8 cellular contexts compared by ENCODE assay signal in the genomic region with DNA sequence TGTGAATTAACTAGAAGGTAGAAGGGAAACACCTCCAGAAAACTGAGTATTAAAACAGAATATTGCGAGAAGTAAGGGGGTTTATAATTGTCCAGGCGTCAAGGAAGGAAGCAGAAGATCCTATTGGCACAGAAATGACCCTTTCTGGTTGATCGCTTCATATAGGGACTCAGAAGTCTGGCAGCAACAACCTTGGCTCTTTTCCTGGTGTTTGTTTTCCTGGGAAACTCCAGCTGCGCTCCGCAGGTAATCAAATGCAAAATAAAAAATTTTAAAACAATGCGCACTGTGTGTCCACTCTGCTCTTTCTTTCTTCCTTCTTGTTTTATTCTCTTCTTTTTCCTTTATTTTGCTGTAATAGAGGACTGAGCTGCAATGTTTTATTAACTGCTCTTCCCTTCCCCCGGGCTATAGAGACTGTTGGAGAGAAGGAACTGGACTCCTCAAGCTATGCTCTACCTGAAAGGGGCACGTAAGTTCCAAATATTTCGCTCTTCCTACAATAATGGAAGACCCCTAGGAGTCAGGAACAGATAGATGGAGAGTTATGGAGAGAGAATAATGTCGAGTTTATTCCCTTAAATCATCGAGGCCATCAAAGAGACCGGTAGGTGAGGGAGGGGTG. TPM values are rescaled to one million over a fixed set of nuclear protein-coding genes. Genes with fewer than 3 reads are reported as not detected.
DNase-seq lines count a peak whose midpoint lies in the region; ATAC-seq, FAIRE-seq and TF ChIP-seq lines count a peak whose summit lies in the region.

No MANE protein-coding gene starts in this region.

- DNase-seq in left ventricle myocardium inferior: no peak
- no peak for DNase-seq in Right ventricle myocardium inferior (ENCODE audit: missing footprints)
- DNase-seq in astrocyte of the cerebellum (ENCODE audit: low read depth): no peak
- no peak for DNase-seq in HepG2 (ENCODE audit: low spot score)
- DNase-seq in aorta: no peak
- no peak for DNase-seq in NCI-H1436 (lab: John Stamatoyannopoulos, UW)
- DNase-seq in urothelium cell line (ENCODE audit: low spot score): no peak

- no peak for TF ChIP-seq RAD21 in HepG2 (CRISPR knock-in tag; IDR thresholded peaks at IDR 0.05)

- H3K27me3 ChIP-seq in left ventricle myocardium inferior (ENCODE audit: low read depth) (peaks cover 6% of the 10 kb centered on the region), HepG2 (ENCODE audit: control insufficient read depth in 1 of 2, insufficient read depth in 2 of 2, low read length in 2 of 2) (peaks cover 0 to 23% of the 10 kb centered on the region in 2 experiments; a peak in 3 of 5 replicates), aorta (ENCODE audit: control insufficient read depth in 1 of 2, insufficient read depth in 2 of 2, low read length in 1 of 2) (no peaks in the 10 kb centered on the region)

- peaks cover 37% of the 10 kb centered on the region for H3K4me1 ChIP-seq in left ventricle myocardium inferior
- H3K4me1 ChIP-seq in HepG2 (ENCODE audit: insufficient read depth, low read length): peaks cover 12% of the 10 kb centered on the region
- H3K4me1 ChIP-seq in aorta (ENCODE audit: control insufficient read depth in 1 of 2, insufficient read depth in 2 of 2, low read length in 2 of 2): no peaks in the 10 kb centered on the region

- BruUV-seq in HepG2 (replicated peaks; lab: Mats Ljungman, UMichigan): no TSS peak

- H3K79me2 ChIP-seq in HepG2 (ENCODE audit: insufficient read depth, low read length): no peaks in the 10 kb centered on the region

- H3K4me3 ChIP-seq in left ventricle myocardium inferior (peak overlapping the region; percentile 76), astrocyte of the cerebellum (ENCODE audit: low read depth, low read length) (peak overlapping the region; percentile 63), HepG2 (replicated peaks in 1 of 3; ENCODE audit: insufficient read depth in 1 of 3, low read depth in 2 of 3, low read length in 3 of 3) (peak overlapping the region in 2 of 3 experiments; percentile 63 to 77; a peak in 4 of 6 replicates), aorta (ENCODE audit: low read length in 2 of 2) (peak overlapping the region; percentile 28 to 44)

- no peaks in the 10 kb centered on the region for H3K36me3 ChIP-seq in left ventricle myocardium inferior
- no peaks in the 10 kb centered on the region for H3K36me3 ChIP-seq in HepG2 (replicated peaks in 1 of 2; ENCODE audit: control insufficient read depth in 1 of 2, insufficient read depth in 2 of 2, low read length in 2 of 2)
- H3K36me3 ChIP-seq in aorta (ENCODE audit: control insufficient read depth in 1 of 2, insufficient read depth in 2 of 2, low read length in 1 of 2): no peaks in the 10 kb centered on the region

- no peaks in the 10 kb centered on the region for H4K20me1 ChIP-seq in HepG2 (ENCODE audit: insufficient read depth, low read length)

- peaks cover 7% of the 10 kb centered on the region for H3K9me3 ChIP-seq in left ventricle myocardium inferior (replicated peaks)
- H3K9me3 ChIP-seq in HepG2 (ENCODE audit: low read length): no peaks in the 10 kb centered on the region
- peaks cover 2% of the 10 kb centered on the region for H3K9me3 ChIP-seq in aorta (ENCODE audit: control insufficient read depth, low read length)

- WGBS in HepG2 (ENCODE audit: low lambda C conversion rate): 20% methylated on average over 12 of the region's 12 CpGs
- WGBS in aorta, 2 donors: 33 to 34% methylated on average over 12 of the region's 12 CpGs

- CTCF ChIA-PET in HepG2 (lab: Yijun Ruan, JAX; ENCODE audit: low intra/inter-chr PET ratio, low total read pairs): no interaction called here

- no peak for TF ChIP-seq EP300 in HepG2 (IDR thresholded peaks at IDR 0.05; ENCODE audit: low read depth in 2 of 2, low read length in 2 of 2)
- TF ChIP-seq EP300 in HepG2 (CRISPR knock-in tag; IDR thresholded peaks at IDR 0.05; ENCODE audit: borderline replicate concordance): no peak

- FAIRE-seq in HepG2 (lab: Jason Lieb, UNC): no peak
- FAIRE-seq in urothelium cell line (lab: Jason Lieb, UNC): no peak

- H3K27ac ChIP-seq in left ventricle myocardium inferior (replicated peaks) (peak overlapping the region; percentile 88), HepG2 (ENCODE audit: extremely low read length, insufficient read depth, low read length) (no peak overlapping the region), aorta (ENCODE audit: low read depth in 1 of 2, low read length in 2 of 2) (no peak overlapping the region)

- no peak overlapping the region for H2AFZ ChIP-seq in HepG2 (ENCODE audit: low read length)

- intact Hi-C loops in left ventricle myocardium inferior (cut with micrococcal nuclease) (no loop called here), Right ventricle myocardium inferior (cut with DNase I) (loop anchor here (10.0 kb wide), 2 partner anchors 78 to 158 kb away; a partner anchor contains a TSS), HepG2 (cut with micrococcal nuclease; ENCODE audit: unreplicated experiment) (no loop called here), aorta (cut with DNase I) (no loop called here)

- no peak for TF ChIP-seq POLR2A in HepG2 (IDR thresholded peaks at IDR 0.05; ENCODE audit: insufficient read depth in 1 of 2, low read depth in 2 of 2, low read length in 2 of 2)

- ATAC-seq in Right ventricle myocardium inferior (no peak), HepG2 (peak; percentile 10; the same call in 2 of the 3 replicates), aorta (ENCODE audit: low FRiP score) (no peak), HG02852 (IDR thresholded peaks at IDR 0.05; ENCODE audit: unreplicated experiment) (no peak)

- H3K4me2 ChIP-seq in HepG2 (ENCODE audit: low read depth, low read length): peak overlapping the region; percentile 84

- in situ Hi-C loops in astrocyte of the cerebellum (cut with HindIII; ENCODE audit: low sequenced_read_pairs): no loop called here
- in situ Hi-C loops in HepG2 (cut with HindIII; ENCODE audit: extremely low pct_ligation_motif_present, low pct_unique_long_range_greater_than_20kb): no loop called here

- POLR2A ChIA-PET in HepG2 (lab: Yijun Ruan, JAX): no interaction called here

- no peak overlapping the region for H3K9ac ChIP-seq in HepG2 (ENCODE audit: insufficient read depth, low read depth, low read length)

- TF ChIP-seq CTCF in left ventricle myocardium inferior (IDR thresholded peaks at IDR 0.05; ENCODE audit: borderline replicate concordance): no peak
- no peak for TF ChIP-seq CTCF in astrocyte of the cerebellum (IDR thresholded peaks at IDR 0.05; ENCODE audit: low read depth, low read length, missing control alignments)
- no peak for TF ChIP-seq CTCF in HepG2 (CRISPR knock-in tag; IDR thresholded peaks at IDR 0.05)

RNA-seq across cellular contexts. Expression of a gene that starts 0.7 kb away (rescaled TPM):
- total RNA-seq in left ventricle myocardium inferior: 16.5 TPM
- total RNA-seq in Right ventricle myocardium inferior: 12.4 TPM
- 0.07 TPM in 1 of 2 replicates, not detected in the other for total RNA-seq in HepG2 (2016; rRNA removed; fragmentation: Illumina TruSeq; extraction: Trizol)
- total RNA-seq in HepG2 (2016; cell fraction: cytosol; rRNA removed; fragmentation: Illumina TruSeq; extraction: Trizol; ENCODE audit: low read depth): not detected in 2 replicates
- total RNA-seq in HepG2 (2016; cell fraction: insoluble cytoplasmic fraction; rRNA removed; fragmentation: Illumina TruSeq; extraction: Trizol): not detected in 2 replicates
- total RNA-seq in HepG2 (2016; cell fraction: membrane; rRNA removed; fragmentation: Illumina TruSeq; extraction: Trizol): 0.06 and 0.14 TPM in 2 replicates
- total RNA-seq in HepG2 (2016; cell fraction: nucleus; rRNA removed; fragmentation: Illumina TruSeq; extraction: Trizol): not detected in 2 replicates
- polyA plus RNA-seq in HepG2 (2011; rRNA removed): 0.16 and 0.30 TPM in 2 replicates
- polyA plus RNA-seq in HepG2 (2011; cell fraction: cytosol; rRNA removed): 0.07 and 0.27 TPM in 2 replicates
- polyA plus RNA-seq in HepG2 (2011; cell fraction: nucleus; rRNA removed): 0.10 TPM in 2 replicates
- 0.34 and 0.37 TPM in 2 replicates for polyA plus RNA-seq in HepG2 (2012)
- not detected in 2 replicates for polyA plus RNA-seq in HepG2 (2016; cell fraction: cytosol; fragmentation: Illumina TruSeq; extraction: Trizol; ENCODE audit: low read depth)
- 0.19 TPM in 1 of 2 replicates, not detected in the other for polyA plus RNA-seq in HepG2 (2016; cell fraction: insoluble cytoplasmic fraction; fragmentation: Illumina TruSeq; extraction: Trizol; ENCODE audit: low read depth)
- polyA plus RNA-seq in HepG2 (2016; cell fraction: membrane; fragmentation: Illumina TruSeq; extraction: Trizol; ENCODE audit: low read depth): not detected in 2 replicates
- polyA plus RNA-seq in HepG2 (2016; cell fraction: nucleus; fragmentation: Illumina TruSeq; extraction: Trizol; ENCODE audit: insufficient read depth, low read depth): not detected in 2 replicates
- polyA minus RNA-seq in HepG2 (2011; rRNA and poly(A)+ RNA removed; ENCODE audit: low replicate concordance): not detected in 2 replicates
- polyA minus RNA-seq in HepG2 (2011; cell fraction: cytosol; rRNA and poly(A)+ RNA removed): 0.40 TPM in 1 of 2 replicates, not detected in the other
- polyA minus RNA-seq in HepG2 (2011; cell fraction: nucleus; rRNA and poly(A)+ RNA removed): 0.13 and 0.25 TPM in 2 replicates
- total RNA-seq in aorta: under 1 TPM in 1 of 2 donors, not detected in 1; 0.09 TPM
- under 1 TPM in 1 of 2 donors, not detected in 1; 0.15 TPM for polyA plus RNA-seq in aorta

RNA-seq across cellular contexts. Expression of a gene that starts 25.2 kb away (rescaled TPM):
- total RNA-seq in left ventricle myocardium inferior: 17.5 TPM
- 22.0 TPM for total RNA-seq in Right ventricle myocardium inferior
- total RNA-seq in HepG2 (2016; rRNA removed; fragmentation: Illumina TruSeq; extraction: Trizol): 38.4 and 55.5 TPM in 2 replicates
- total RNA-seq in HepG2 (2016; cell fraction: cytosol; rRNA removed; fragmentation: Illumina TruSeq; extraction: Trizol; ENCODE audit: low read depth): 4.8 TPM in 2 replicates
- total RNA-seq in HepG2 (2016; cell fraction: insoluble cytoplasmic fraction; rRNA removed; fragmentation: Illumina TruSeq; extraction: Trizol): 36.2 and 42.4 TPM in 2 replicates
- total RNA-seq in HepG2 (2016; cell fraction: membrane; rRNA removed; fragmentation: Illumina TruSeq; extraction: Trizol): 13.5 and 17.1 TPM in 2 replicates
- total RNA-seq in HepG2 (2016; cell fraction: nucleus; rRNA removed; fragmentation: Illumina TruSeq; extraction: Trizol): 41.9 and 43.9 TPM in 2 replicates
- 19.5 and 23.6 TPM in 2 replicates for polyA plus RNA-seq in HepG2 (2011; rRNA removed)
- 4.6 and 9.3 TPM in 2 replicates for polyA plus RNA-seq in HepG2 (2011; cell fraction: cytosol; rRNA removed)
- 11.4 and 46.6 TPM in 2 replicates for polyA plus RNA-seq in HepG2 (2011; cell fraction: nucleus; rRNA removed)
- 21.4 and 30.4 TPM in 2 replicates for polyA plus RNA-seq in HepG2 (2012)
- 5.7 and 6.4 TPM in 2 replicates for polyA plus RNA-seq in HepG2 (2016; cell fraction: cytosol; fragmentation: Illumina TruSeq; extraction: Trizol; ENCODE audit: low read depth)
- 27.6 and 31.7 TPM in 2 replicates for polyA plus RNA-seq in HepG2 (2016; cell fraction: insoluble cytoplasmic fraction; fragmentation: Illumina TruSeq; extraction: Trizol; ENCODE audit: low read depth)
- 10.0 and 10.1 TPM in 2 replicates for polyA plus RNA-seq in HepG2 (2016; cell fraction: membrane; fragmentation: Illumina TruSeq; extraction: Trizol; ENCODE audit: low read depth)
- polyA plus RNA-seq in HepG2 (2016; cell fraction: nucleus; fragmentation: Illumina TruSeq; extraction: Trizol; ENCODE audit: insufficient read depth, low read depth): 59.4 and 60.8 TPM in 2 replicates
- polyA minus RNA-seq in HepG2 (2011; rRNA and poly(A)+ RNA removed; ENCODE audit: low replicate concordance): 15.6 and 22.7 TPM in 2 replicates
- 24.0 and 55.0 TPM in 2 replicates for polyA minus RNA-seq in HepG2 (2011; cell fraction: cytosol; rRNA and poly(A)+ RNA removed)
- 23.5 and 50.1 TPM in 2 replicates for polyA minus RNA-seq in HepG2 (2011; cell fraction: nucleus; rRNA and poly(A)+ RNA removed)
- 10 to 100 TPM; 33.9 to 45.4 TPM for total RNA-seq in aorta
- polyA plus RNA-seq in aorta: 10 to 100 TPM; 24.4 to 36.7 TPM

RNA-seq across cellular contexts. Expression of a gene that starts 25.4 kb away (rescaled TPM):
- 23.1 TPM for total RNA-seq in left ventricle myocardium inferior
- 19.4 TPM for total RNA-seq in Right ventricle myocardium inferior
- 41.5 and 71.8 TPM in 2 replicates for total RNA-seq in HepG2 (2016; rRNA removed; fragmentation: Illumina TruSeq; extraction: Trizol)
- 2.9 and 3.2 TPM in 2 replicates for total RNA-seq in HepG2 (2016; cell fraction: cytosol; rRNA removed; fragmentation: Illumina TruSeq; extraction: Trizol; ENCODE audit: low read depth)
- total RNA-seq in HepG2 (2016; cell fraction: insoluble cytoplasmic fraction; rRNA removed; fragmentation: Illumina TruSeq; extraction: Trizol): 41.7 and 73.3 TPM in 2 replicates
- total RNA-seq in HepG2 (2016; cell fraction: membrane; rRNA removed; fragmentation: Illumina TruSeq; extraction: Trizol): 7.4 and 8.6 TPM in 2 replicates
- total RNA-seq in HepG2 (2016; cell fraction: nucleus; rRNA removed; fragmentation: Illumina TruSeq; extraction: Trizol): 27.6 and 30.6 TPM in 2 replicates
- 5.2 and 7.2 TPM in 2 replicates for polyA plus RNA-seq in HepG2 (2011; rRNA removed)
- 2.8 and 4.1 TPM in 2 replicates for polyA plus RNA-seq in HepG2 (2011; cell fraction: cytosol; rRNA removed)
- polyA plus RNA-seq in HepG2 (2011; cell fraction: nucleus; rRNA removed): 2.8 and 4.0 TPM in 2 replicates
- polyA plus RNA-seq in HepG2 (2012): 9.2 and 12.3 TPM in 2 replicates
- polyA plus RNA-seq in HepG2 (2016; cell fraction: cytosol; fragmentation: Illumina TruSeq; extraction: Trizol; ENCODE audit: low read depth): 1.1 and 1.3 TPM in 2 replicates
- polyA plus RNA-seq in HepG2 (2016; cell fraction: insoluble cytoplasmic fraction; fragmentation: Illumina TruSeq; extraction: Trizol; ENCODE audit: low read depth): 29.9 and 33.6 TPM in 2 replicates
- polyA plus RNA-seq in HepG2 (2016; cell fraction: membrane; fragmentation: Illumina TruSeq; extraction: Trizol; ENCODE audit: low read depth): 2.4 and 3.0 TPM in 2 replicates
- 19.0 and 20.8 TPM in 2 replicates for polyA plus RNA-seq in HepG2 (2016; cell fraction: nucleus; fragmentation: Illumina TruSeq; extraction: Trizol; ENCODE audit: insufficient read depth, low read depth)
- 4.6 and 16.4 TPM in 2 replicates for polyA minus RNA-seq in HepG2 (2011; rRNA and poly(A)+ RNA removed; ENCODE audit: low replicate concordance)
- polyA minus RNA-seq in HepG2 (2011; cell fraction: cytosol; rRNA and poly(A)+ RNA removed): 6.4 and 7.6 TPM in 2 replicates
- 12.8 and 13.1 TPM in 2 replicates for polyA minus RNA-seq in HepG2 (2011; cell fraction: nucleus; rRNA and poly(A)+ RNA removed)
- 10 to 100 TPM; 44.2 to 52.4 TPM for total RNA-seq in aorta
- polyA plus RNA-seq in aorta: 10 to 100 TPM; 28.2 to 31.3 TPM

Comparison
In these comparisons a context has a peak if more than half of its experiments do, and no peak if none do; other contexts are left out.
1. RNA of a gene that starts 0.7 kb away (total RNA-seq): 16.5 TPM in left ventricle myocardium inferior (single experiment) and 12.4 TPM in Right ventricle myocardium inferior (single experiment); 0.09 TPM in aorta and 0.06 to 0.14 TPM in HepG2; every median in the first group is over 10 times any median in the second.
2. Peak in every context shown above with its lines, with median percentiles within 50 percentile points of each other: H3K4me3 ChIP-seq.